8 cellular contexts compared by ENCODE assay signal in genomic region chr22:39932918-39933649, GRCh38. TPM values are rescaled to one million over a fixed set of nuclear protein-coding genes. Genes with fewer than 3 reads are reported as not detected.
DNase-seq lines count a peak whose midpoint lies in the region; ATAC-seq and TF ChIP-seq lines count a peak whose summit lies in the region.

No MANE protein-coding gene starts in this region.

- H3K9me3 Mint-ChIP-seq in brain: no peaks in the 10 kb centered on the region

- no peak for DNase-seq in AG04449 (ENCODE audit: low read depth, low spot score)
- peak; percentile 74 for DNase-seq in GM12865 (ENCODE audit: low read depth)
- peak; percentile 17 for DNase-seq in RPMI7951 (ENCODE audit: low read depth)
- DNase-seq in mucosa of descending colon: peak in 2 of 3 donors; percentile 50 to 57

- H3K4me1 Mint-ChIP-seq in brain: peaks cover 35% of the 10 kb centered on the region

- no peak overlapping the region for H3K4me3 ChIP-seq in AG04449 (ENCODE audit: low read depth, low read length)
- no peak overlapping the region for H3K4me3 ChIP-seq in GM12865 (ENCODE audit: low read depth, low read length)
- H3K4me3 ChIP-seq in mucosa of descending colon: no peak overlapping the region

- H3K36me3 ChIP-seq in mucosa of descending colon (ENCODE audit: low read depth): no peaks in the 10 kb centered on the region

- H3K27ac Mint-ChIP-seq in brain: no peak overlapping the region

- peak; percentile 73 for ATAC-seq in mucosa of descending colon
- ATAC-seq in GM18861 (IDR thresholded peaks at IDR 0.05; ENCODE audit: unreplicated experiment): no peak
- no peak for ATAC-seq in HG02798 (IDR thresholded peaks at IDR 0.05; ENCODE audit: poor library complexity, unreplicated experiment)
- ATAC-seq in GM21576 (IDR thresholded peaks at IDR 0.05; ENCODE audit: unreplicated experiment): no peak

- intact Hi-C loops in mucosa of descending colon (cut with DNase I, micrococcal nuclease): no loop called here

- peaks cover 5% of the 10 kb centered on the region for H3K4me1 ChIP-seq in mucosa of descending colon (ENCODE audit: low read depth)

- peak overlapping the region in 1 of 5 experiments; percentile 24 for H3K4me3 Mint-ChIP-seq in brain

- no peaks in the 10 kb centered on the region for H3K9me3 ChIP-seq in mucosa of descending colon

- POLR2A ChIA-PET in AG04449 (lab: Yijun Ruan, JAX): no interaction called here

- no peaks in the 10 kb centered on the region for H3K36me3 Mint-ChIP-seq in brain

- H3K27me3 Mint-ChIP-seq in brain: peaks cover 15% of the 10 kb centered on the region

- TF ChIP-seq CTCF in AG04449 (IDR thresholded peaks at IDR 0.05; ENCODE audit: insufficient read depth, low read length, missing control alignments): peak; percentile 46
- peak; percentile 73 for TF ChIP-seq CTCF in GM12865 (IDR thresholded peaks at IDR 0.05; ENCODE audit: insufficient read depth, low read depth, low read length, missing control alignments)
- peak; percentile 13 to 50 for TF ChIP-seq CTCF in brain (conservative IDR thresholded peaks at IDR 0.05)
- TF ChIP-seq CTCF in mucosa of descending colon (IDR thresholded peaks at IDR 0.05): peak; percentile 48

- CTCF ChIA-PET in AG04449 (lab: Yijun Ruan, JAX): interaction anchor here (1.0 to 2.1 kb wide), 6 partner anchors 8 to 403 kb away, joined by 3 to 23 read pairs (median 4); no protein-coding TSS in a partner anchor

RNA-seq across cellular contexts. Expression of gene TMA7B, which starts 27.1 kb away (rescaled TPM):
- 0.20 and 0.24 TPM in 2 replicates for total RNA-seq in RPMI7951 (2014; rRNA removed; shearing (Covaris generic))
- polyA plus RNA-seq in brain (ENCODE audit: insufficient read depth, low read depth, low replicate concordance): not detected
- under 1 TPM; 0.22 to 0.51 (median 0.23) TPM for total RNA-seq in mucosa of descending colon

RNA-seq across cellular contexts. Expression of gene GRAP2, which starts 32.2 kb away (rescaled TPM):
- 0.78 and 0.84 TPM in 2 replicates for total RNA-seq in RPMI7951 (2014; rRNA removed; shearing (Covaris generic))
- 0.93 TPM for polyA plus RNA-seq in brain (ENCODE audit: insufficient read depth, low read depth, low replicate concordance)
- 1 to 10 TPM; 3.4 to 5.5 (median 4.2) TPM for total RNA-seq in mucosa of descending colon

RNA-seq across cellular contexts. Expression of gene ENTHD1, which starts 39.5 kb away (rescaled TPM):
- not detected in 2 replicates for total RNA-seq in RPMI7951 (2014; rRNA removed; shearing (Covaris generic))
- not detected for polyA plus RNA-seq in brain (ENCODE audit: insufficient read depth, low read depth, low replicate concordance)
- total RNA-seq in mucosa of descending colon: not detected
